Comparison of ENCODE assay signal across 8 cellular contexts in the genomic region with DNA sequence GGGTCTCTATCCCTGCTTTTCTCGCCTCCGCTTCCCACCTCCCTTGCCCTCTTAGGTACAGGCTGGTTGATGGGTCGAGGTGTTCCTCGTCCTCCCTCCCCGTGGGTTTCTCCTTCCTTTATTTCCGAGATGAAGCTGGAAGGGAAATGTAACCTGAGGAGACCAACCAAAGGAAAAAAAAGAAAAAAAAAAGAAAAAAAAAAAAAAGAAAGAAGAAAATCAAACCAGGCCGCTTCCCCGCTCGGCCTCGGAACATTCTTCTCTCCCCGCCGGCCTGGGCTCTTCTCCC. TPM values are rescaled to one million over a fixed set of nuclear protein-coding genes. Genes with fewer than 3 reads are reported as not detected.
DNase-seq lines count a peak whose midpoint lies in the region; ATAC-seq and TF ChIP-seq lines count a peak whose summit lies in the region.
"Had no signal": no experiment of that assay in that cellular context is flagged by ENCODE, and none has a peak within 500 bp of the region (broad histone marks: within the 10 kb centered on the region; RNA-seq: fewer than 3 reads in every experiment).

No MANE protein-coding gene starts in this region.

- H3K27ac Mint-ChIP-seq in activated naive CD4-positive, alpha-beta T cell treated with anti-CD3 and anti-CD28 coated beads for 36 hours, result no peak overlapping the region
- no peak overlapping the region for H3K27ac Mint-ChIP-seq in activated naive CD4-positive, alpha-beta T cell treated with anti-CD3 and anti-CD28 coated beads, Interleukin-2, amount 10 ng/mL, durations not matched to agents 7 days and 5 days
- peak overlapping the region; percentile 99 for H3K27ac Mint-ChIP-seq in type B pancreatic cell

- H3K27me3 Mint-ChIP-seq in activated naive CD4-positive, alpha-beta T cell treated with anti-CD3 and anti-CD28 coated beads for 36 hours (ENCODE audit: low read depth), result peaks cover 41% of the 10 kb centered on the region
- peaks cover 85% of the 10 kb centered on the region for H3K27me3 Mint-ChIP-seq in activated naive CD4-positive, alpha-beta T cell treated with anti-CD3 and anti-CD28 coated beads, Interleukin-2, amount 10 ng/mL, durations not matched to agents 7 days and 5 days
- peaks cover 9% of the 10 kb centered on the region for H3K27me3 Mint-ChIP-seq in type B pancreatic cell

- no peak for TF ChIP-seq CTCF in type B pancreatic cell (conservative IDR thresholded peaks at IDR 0.05)

- H3K4me3 ChIP-seq in right cardiac atrium (ENCODE audit: low read length), result peak overlapping the region; percentile 83

- H3K4me1 ChIP-seq in right cardiac atrium (ENCODE audit: control insufficient read depth, insufficient read depth, low read length), result no peaks in the 10 kb centered on the region

- no peaks in the 10 kb centered on the region for H3K9me3 ChIP-seq in right cardiac atrium (ENCODE audit: control insufficient read depth, low read length)

- no peak for ATAC-seq in right cardiac atrium

- peak overlapping the region; percentile 61 for H3K4me3 Mint-ChIP-seq in activated naive CD4-positive, alpha-beta T cell treated with anti-CD3 and anti-CD28 coated beads for 36 hours
- H3K4me3 Mint-ChIP-seq in activated naive CD4-positive, alpha-beta T cell treated with anti-CD3 and anti-CD28 coated beads, Interleukin-2, amount 10 ng/mL, durations not matched to agents 7 days and 5 days, result no peak overlapping the region
- peak overlapping the region; percentile 95 for H3K4me3 Mint-ChIP-seq in type B pancreatic cell

- WGBS in right cardiac atrium, result 15% methylated on average over 12 of the region's 12 CpGs

- H3K27ac ChIP-seq in right cardiac atrium (ENCODE audit: low read length), result peak overlapping the region; percentile 95

- H3K27me3 ChIP-seq in right cardiac atrium (ENCODE audit: control insufficient read depth, insufficient read depth), result no peaks in the 10 kb centered on the region

- no peak for DNase-seq in activated naive CD4-positive, alpha-beta T cell treated with anti-CD3 and anti-CD28 coated beads for 36 hours
- no peak for DNase-seq in activated naive CD4-positive, alpha-beta T cell treated with anti-CD3 and anti-CD28 coated beads, Interleukin-2, amount 10 ng/mL, durations not matched to agents 7 days and 5 days
- no peak for DNase-seq in right cardiac atrium
- no peak for DNase-seq in type B pancreatic cell (ENCODE audit: extremely low spot score, unreplicated experiment)
- no peak for DNase-seq in RPMI8226
- no peak for DNase-seq in activated CD8-positive, alpha-beta memory T cell treated with anti-CD3 and anti-CD28 coated beads, Interleukin-2, amount 50 U/mL, for 4 hours

- H3K9me3 Mint-ChIP-seq in activated naive CD4-positive, alpha-beta T cell treated with anti-CD3 and anti-CD28 coated beads for 36 hours, result no peaks in the 10 kb centered on the region
- H3K9me3 Mint-ChIP-seq in activated naive CD4-positive, alpha-beta T cell treated with anti-CD3 and anti-CD28 coated beads, Interleukin-2, amount 10 ng/mL, durations not matched to agents 7 days and 5 days, result no peaks in the 10 kb centered on the region
- H3K9me3 Mint-ChIP-seq in type B pancreatic cell, result no peaks in the 10 kb centered on the region
- H3K9me3 Mint-ChIP-seq: CD8-positive, alpha-beta memory T cell had no signal

- intact Hi-C loops in activated naive CD4-positive, alpha-beta T cell treated with anti-CD3 and anti-CD28 coated beads for 36 hours (cut with micrococcal nuclease), result loop anchor here (2.0 to 5.0 kb wide), 2 partner anchors 26 to 306 kb away; no protein-coding TSS in a partner anchor
- intact Hi-C loops in right cardiac atrium (cut with DNase I), result loop anchor here (2.0 to 10.0 kb wide), 4 partner anchors 46 to 68 kb away; no protein-coding TSS in a partner anchor

- peaks cover 29% of the 10 kb centered on the region for H3K4me1 Mint-ChIP-seq in activated naive CD4-positive, alpha-beta T cell treated with anti-CD3 and anti-CD28 coated beads for 36 hours (ENCODE audit: low read depth)
- peaks cover 30% of the 10 kb centered on the region for H3K4me1 Mint-ChIP-seq in activated naive CD4-positive, alpha-beta T cell treated with anti-CD3 and anti-CD28 coated beads, Interleukin-2, amount 10 ng/mL, durations not matched to agents 7 days and 5 days
- peaks cover 19% of the 10 kb centered on the region for H3K4me1 Mint-ChIP-seq in type B pancreatic cell (ENCODE audit: unreplicated experiment)

- CTCF ChIA-PET in activated naive CD4-positive, alpha-beta T cell treated with anti-CD3 and anti-CD28 coated beads for 36 hours (lab: Charles Lee), result interaction anchor here (0.7 to 2.3 kb wide), 16 partner anchors 9 to 75 kb away, joined by 3 to 52 read pairs (median 6); a partner anchor contains a TSS
- CTCF ChIA-PET in activated naive CD4-positive, alpha-beta T cell treated with anti-CD3 and anti-CD28 coated beads, Interleukin-2, amount 10 ng/mL, durations not matched to agents 7 days and 5 days (lab: Charles Lee), result interaction anchor here (1.5 to 2.3 kb wide), 3 partner anchors 53 to 70 kb away, joined by 4 to 38 read pairs (median 15); a partner anchor contains a TSS

- H3K36me3 Mint-ChIP-seq in activated naive CD4-positive, alpha-beta T cell treated with anti-CD3 and anti-CD28 coated beads for 36 hours (ENCODE audit: low read depth), result no peaks in the 10 kb centered on the region
- peaks cover 2% of the 10 kb centered on the region for H3K36me3 Mint-ChIP-seq in activated naive CD4-positive, alpha-beta T cell treated with anti-CD3 and anti-CD28 coated beads, Interleukin-2, amount 10 ng/mL, durations not matched to agents 7 days and 5 days
- no peaks in the 10 kb centered on the region for H3K36me3 Mint-ChIP-seq in type B pancreatic cell
- H3K36me3 Mint-ChIP-seq: CD8-positive, alpha-beta memory T cell had no signal

RNA-seq across cellular contexts. Expression of a gene that starts 1.7 kb away (rescaled TPM):
- total RNA-seq in activated naive CD4-positive, alpha-beta T cell treated with anti-CD3 and anti-CD28 coated beads for 36 hours, result under 1 TPM in 1 of 2 experiments, not detected in 1; 0.15 TPM
- 10 to 100 TPM; 15.7 to 40.0 (median 31.0) TPM for total RNA-seq in right cardiac atrium
- polyA plus RNA-seq in right cardiac atrium, result 25.8 TPM
- total RNA-seq in type B pancreatic cell (ENCODE audit: low replicate concordance), result 33.8 and 130 TPM in 2 replicates
- polyA plus RNA-seq: CD8-positive, alpha-beta memory T cell had no signal

RNA-seq across cellular contexts. Expression of a gene that starts 26.5 kb away (rescaled TPM):
- total RNA-seq in activated naive CD4-positive, alpha-beta T cell treated with anti-CD3 and anti-CD28 coated beads for 36 hours, result 1 to 10 TPM; 5.9 to 7.6 TPM
- total RNA-seq in right cardiac atrium, result 1 to 10 TPM; 2.9 to 7.0 (median 6.4) TPM
- polyA plus RNA-seq in right cardiac atrium, result 3.8 TPM
- 5.6 and 7.5 TPM in 2 replicates for total RNA-seq in type B pancreatic cell (ENCODE audit: low replicate concordance)
- total RNA-seq: M059J had no signal

RNA-seq across cellular contexts. Expression of a gene that starts 31.4 kb away (rescaled TPM):
- 1 to 10 TPM; 1.6 to 2.4 TPM for total RNA-seq in activated naive CD4-positive, alpha-beta T cell treated with anti-CD3 and anti-CD28 coated beads for 36 hours
- total RNA-seq in right cardiac atrium, result 10 to 100 TPM; 24.1 to 45.3 (median 32.8) TPM
- polyA plus RNA-seq in right cardiac atrium, result 33.4 TPM
- total RNA-seq in type B pancreatic cell (ENCODE audit: low replicate concordance), result 2.2 and 2.5 TPM in 2 replicates
- total RNA-seq: M059J had no signal

RNA-seq across cellular contexts. Expression of a gene that starts 32.5 kb away (rescaled TPM):
- under 1 TPM in 1 of 2 experiments, not detected in 1; 0.02 TPM for total RNA-seq in activated naive CD4-positive, alpha-beta T cell treated with anti-CD3 and anti-CD28 coated beads for 36 hours
- 10 to 100 TPM in 2 of 4 donors, 1 to 10 TPM in 2; 9.3 to 12.0 (median 10.5) TPM for total RNA-seq in right cardiac atrium
- 5.1 TPM for polyA plus RNA-seq in right cardiac atrium
- 79.2 and 129 TPM in 2 replicates for total RNA-seq in type B pancreatic cell (ENCODE audit: low replicate concordance)
- total RNA-seq: M059J had no signal
- polyA plus RNA-seq: CD8-positive, alpha-beta memory T cell had no signal

RNA-seq across cellular contexts. Expression of a gene that starts 55.0 kb away (rescaled TPM):
- 10 to 100 TPM; 10.6 to 11.4 TPM for total RNA-seq in activated naive CD4-positive, alpha-beta T cell treated with anti-CD3 and anti-CD28 coated beads for 36 hours
- 1 to 10 TPM; 2.2 to 3.1 (median 2.4) TPM for total RNA-seq in right cardiac atrium
- 1.6 TPM for polyA plus RNA-seq in right cardiac atrium
- 5.1 and 8.8 TPM in 2 replicates for total RNA-seq in type B pancreatic cell (ENCODE audit: low replicate concordance)

Comparison
In these comparisons a context has a peak if more than half of its experiments do, and no peak if none do; other contexts are left out.
1. RNA of a gene that starts 1.7 kb away (total RNA-seq): 33.8 to 130 TPM in type B pancreatic cell and 15.7 to 40.0 TPM in right cardiac atrium; 0.15 TPM in activated naive CD4-positive, alpha-beta T cell treated with anti-CD3 and anti-CD28 coated beads for 36 hours; every median in the first group is over 10 times any median in the second.